In the genomic region with DNA sequence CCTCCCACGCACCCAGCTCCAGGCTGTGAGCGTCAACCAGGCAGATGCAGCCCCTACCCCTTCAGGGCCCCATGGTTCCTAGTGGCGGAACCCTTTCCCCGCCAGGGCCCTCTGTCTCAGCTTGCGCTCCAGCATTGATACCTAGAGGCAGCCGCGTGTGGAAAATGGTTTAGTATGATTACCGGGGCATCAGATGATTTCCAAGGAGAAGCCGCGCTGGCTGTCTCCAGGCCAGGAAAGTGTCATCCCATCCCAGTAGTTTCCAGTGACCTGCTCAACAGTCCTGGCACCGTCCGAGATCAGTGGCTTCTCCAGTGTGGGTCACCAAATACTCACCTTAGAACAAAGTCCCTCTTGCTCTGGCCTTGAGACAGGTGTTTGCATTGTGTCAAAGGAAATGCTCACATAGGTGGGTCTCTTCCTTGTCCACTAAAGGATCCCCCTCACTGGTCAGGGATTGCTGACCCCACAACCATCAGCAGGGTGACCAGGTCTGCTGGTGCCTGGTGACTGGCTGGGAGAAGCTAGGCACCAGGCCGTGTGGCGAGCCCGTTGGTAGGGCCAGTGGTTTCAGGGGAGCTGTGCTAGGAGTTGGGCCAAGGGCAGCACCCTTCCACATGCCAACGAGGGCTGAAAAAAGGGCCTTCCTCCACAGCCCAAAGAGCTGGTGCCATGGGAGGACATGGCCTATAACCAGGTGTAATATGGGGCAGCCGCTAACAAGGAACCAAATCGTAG, we compare ENCODE assay signal across 13 cellular contexts.
"Had no signal": no experiment of that assay in that cellular context is flagged by ENCODE, and none has a peak within 500 bp of the region (broad histone marks: within the 10 kb centered on the region; RNA-seq: fewer than 3 reads in every experiment).

No MANE protein-coding gene starts in this region.

- H3K9me3 ChIP-seq: ascending aorta, esophagus squamous epithelium, pancreas, tibial artery had no signal

- ATAC-seq: activated T-cell treated with anti-CD3 and anti-CD28 coated beads, Interleukin-2, amount 50 U/mL, for 72 hours; left colon; pancreas had no signal

- H3K4me1 ChIP-seq: ascending aorta, esophagus squamous epithelium, pancreas, tibial artery had no signal

- H3K4me3 ChIP-seq: ascending aorta, dorsolateral prefrontal cortex, esophagus squamous epithelium, pancreas, tibial artery had no signal

- H3K27me3 ChIP-seq: ascending aorta, dorsolateral prefrontal cortex, esophagus squamous epithelium, pancreas had no signal

- H3K36me3 ChIP-seq: ascending aorta, esophagus squamous epithelium, pancreas, tibial artery had no signal

- DNase-seq: activated naive CD4-positive, alpha-beta T cell; activated T-cell treated with anti-CD3 and anti-CD28 coated beads, Interleukin-2, amount 50 U/mL, for 72 hours; esophagus squamous epithelium; foreskin fibroblast; glutamatergic neuron; pancreas; stimulated activated CD4-positive, alpha-beta T cell treated with anti-CD3 and anti-CD28 coated beads, Interleukin-15, amount 100 ng/mL, for 24 hours; stimulated activated CD4-positive, alpha-beta T cell treated with anti-CD3 and anti-CD28 coated beads, Interleukin-4, amount 100 ng/mL, for 24 hours; SW 1271 had no signal

- H3K27ac ChIP-seq: ascending aorta, esophagus squamous epithelium, pancreas, tibial artery had no signal
